ENCODE assay signal across 19 cellular contexts in genomic region chr17:70859829-70860228, GRCh38.
"Had no signal": no experiment of that assay in that cellular context is flagged by ENCODE, and none has a peak within 500 bp of the region (broad histone marks: within the 10 kb centered on the region; RNA-seq: fewer than 3 reads in every experiment).

No MANE protein-coding gene starts in this region.

- H3K27ac ChIP-seq: coronary artery, esophagus muscularis mucosa, gastroesophageal sphincter, neutrophil, suprapubic skin, thyroid gland had no signal

- DNase-seq: effector CD4-positive, alpha-beta T cell; endodermal cell; glutamatergic neuron; islet precursor cell; mammary epithelial cell; mucosa of descending colon; naive thymus-derived CD8-positive, alpha-beta T cell; right cardiac atrium; small intestine; stimulated activated CD4-positive, alpha-beta T cell treated with anti-CD3 and anti-CD28 coated beads, Interleukin-12 subunit alpha, Interleukin-12 subunit beta, amount 100 ng/mL, for 4 hours; stimulated activated CD4-positive, alpha-beta T cell treated with anti-CD3 and anti-CD28 coated beads, Interleukin-2, amount 100 ng/mL, for 48 hours; stimulated activated naive CD4-positive, alpha-beta T cell treated with Interleukin-2 at 50 U/mL for 16 hours; thyroid gland had no signal

- ATAC-seq: gastroesophageal sphincter; left lobe of liver; mucosa of descending colon; naive thymus-derived CD8-positive, alpha-beta T cell; right cardiac atrium had no signal
